ENCODE assay signal across 10 cellular contexts in genomic region chr1:243269461-243269801, GRCh38. TPM values are rescaled to one million over a fixed set of nuclear protein-coding genes. Genes with fewer than 3 reads are reported as not detected.
DNase-seq lines count a peak whose midpoint lies in the region; ATAC-seq, FAIRE-seq and TF ChIP-seq lines count a peak whose summit lies in the region.
"Had no signal": no experiment of that assay in that cellular context is flagged by ENCODE, and none has a peak within 500 bp of the region (broad histone marks: within the 10 kb centered on the region; RNA-seq: fewer than 3 reads in every experiment).

No MANE protein-coding gene starts in this region.

- peaks cover 7% of the 10 kb centered on the region for H3K36me3 Mint-ChIP-seq in astrocyte (ENCODE audit: low read depth, unreplicated experiment)
- H3K36me3 Mint-ChIP-seq in stimulated activated memory B cell treated with anti-CD40 and anti-IgM and Interleukin-4, amounts not matched to agents 10 μg/mL and 1 μg/mL and 100 μg/mL, for 72 hours: peaks cover 15% of the 10 kb centered on the region
- peaks cover 7% of the 10 kb centered on the region for H3K36me3 Mint-ChIP-seq in activated CD4-positive, alpha-beta memory T cell treated with anti-CD3 and anti-CD28 coated beads for 36 hours

- no peak overlapping the region for H3K4me3 Mint-ChIP-seq in astrocyte (ENCODE audit: unreplicated experiment)
- H3K4me3 Mint-ChIP-seq in stimulated activated memory B cell treated with anti-CD40 and anti-IgM and Interleukin-4, amounts not matched to agents 10 μg/mL and 1 μg/mL and 100 μg/mL, for 72 hours: peak overlapping the region; percentile 56
- no peak overlapping the region for H3K4me3 Mint-ChIP-seq in activated CD4-positive, alpha-beta memory T cell treated with anti-CD3 and anti-CD28 coated beads for 36 hours

- H3K27me3 ChIP-seq in astrocyte (ENCODE audit: insufficient read depth, low read length) (no peaks in the 10 kb centered on the region), thyroid gland (no peaks in the 10 kb centered on the region)

- no peaks in the 10 kb centered on the region for H3K9me3 Mint-ChIP-seq in astrocyte (ENCODE audit: unreplicated experiment)
- no peaks in the 10 kb centered on the region for H3K9me3 Mint-ChIP-seq in stimulated activated memory B cell treated with anti-CD40 and anti-IgM and Interleukin-4, amounts not matched to agents 10 μg/mL and 1 μg/mL and 100 μg/mL, for 72 hours
- H3K9me3 Mint-ChIP-seq in activated CD4-positive, alpha-beta memory T cell treated with anti-CD3 and anti-CD28 coated beads for 36 hours: no peaks in the 10 kb centered on the region

- peaks cover 47% of the 10 kb centered on the region for H3K79me2 ChIP-seq in astrocyte (ENCODE audit: insufficient read depth, low read length)
- H3K79me2 ChIP-seq: parathyroid adenoma had no signal

- H3K9me3 ChIP-seq in astrocyte (ENCODE audit: insufficient read depth, low read depth, low read length) (no peaks in the 10 kb centered on the region), thyroid gland (no peaks in the 10 kb centered on the region)

- peak overlapping the region; percentile 58 for H3K4me2 ChIP-seq in astrocyte (ENCODE audit: low read length)

- H3K36me3 ChIP-seq in astrocyte (ENCODE audit: insufficient read depth, low read length): peaks cover under 1% of the 10 kb centered on the region
- peaks cover 0 to 6% of the 10 kb centered on the region in 2 donors for H3K36me3 ChIP-seq in thyroid gland

- 80 to 90% methylated on average over 4 of the region's 4 CpGs for WGBS in thyroid gland, 2 donors

- peaks cover 47% of the 10 kb centered on the region for H3K4me1 Mint-ChIP-seq in astrocyte (ENCODE audit: low read depth, unreplicated experiment)
- H3K4me1 Mint-ChIP-seq in stimulated activated memory B cell treated with anti-CD40 and anti-IgM and Interleukin-4, amounts not matched to agents 10 μg/mL and 1 μg/mL and 100 μg/mL, for 72 hours: peaks cover 39% of the 10 kb centered on the region
- H3K4me1 Mint-ChIP-seq in activated CD4-positive, alpha-beta memory T cell treated with anti-CD3 and anti-CD28 coated beads for 36 hours (ENCODE audit: low read depth): peaks cover 11% of the 10 kb centered on the region

- no peaks in the 10 kb centered on the region for H4K20me1 ChIP-seq in astrocyte (ENCODE audit: insufficient read depth, low read length)

- H3K4me3 ChIP-seq in astrocyte (ENCODE audit: insufficient read depth, low read depth, low read length) (no peak overlapping the region), thyroid gland (replicated peaks in 1 of 3) (no peak overlapping the region)

- H3K4me1 ChIP-seq in astrocyte (ENCODE audit: insufficient read depth, low read length) (peaks cover 65% of the 10 kb centered on the region), thyroid gland (peaks cover 2 to 24% of the 10 kb centered on the region in 2 donors)
- H3K4me1 ChIP-seq: parathyroid adenoma had no signal

- no peak for FAIRE-seq in astrocyte (lab: Jason Lieb, UNC)
- no peak for FAIRE-seq in GM12892 (lab: Jason Lieb, UNC)

- DNase-seq in astrocyte (ENCODE audit: low read depth) (no peak), thyroid gland (no peak), GM12892 (ENCODE audit: insufficient read length) (no peak)
- DNase-seq in activated CD4-positive, alpha-beta memory T cell treated with anti-CD3 and anti-CD28 coated beads for 36 hours: no peak
- DNase-seq: activated CD4-positive, alpha-beta T cell treated with anti-CD3 and anti-CD28 coated beads, Interleukin-2, amount 50 U/mL, for 1 hour; NK-92 treated with Interleukin-12 subunit alpha and Interleukin-12 subunit beta, amount 100 ng/mL, for 24 hours had no signal

- no peaks in the 10 kb centered on the region for H3K27me3 Mint-ChIP-seq in astrocyte (ENCODE audit: low read depth, unreplicated experiment)
- H3K27me3 Mint-ChIP-seq in stimulated activated memory B cell treated with anti-CD40 and anti-IgM and Interleukin-4, amounts not matched to agents 10 μg/mL and 1 μg/mL and 100 μg/mL, for 72 hours: no peaks in the 10 kb centered on the region
- H3K27me3 Mint-ChIP-seq in activated CD4-positive, alpha-beta memory T cell treated with anti-CD3 and anti-CD28 coated beads for 36 hours: no peaks in the 10 kb centered on the region

- H2AFZ ChIP-seq in astrocyte (ENCODE audit: low read depth, low read length): no peak overlapping the region
- H2AFZ ChIP-seq: parathyroid adenoma had no signal

- ATAC-seq in GM19455 (IDR thresholded peaks at IDR 0.05; ENCODE audit: unreplicated experiment) (peak; percentile 59), HG03342 (IDR thresholded peaks at IDR 0.05; ENCODE audit: unreplicated experiment) (peak; percentile 67)
- peak; percentile 73 for ATAC-seq in stimulated activated memory B cell treated with anti-CD40 and anti-IgM and Interleukin-4, amounts not matched to agents 10 μg/mL and 1 μg/mL and 100 μg/mL, for 72 hours

- peak overlapping the region; percentile 76 for H3K9ac ChIP-seq in astrocyte (ENCODE audit: low read length)
- H3K9ac ChIP-seq: parathyroid adenoma had no signal

- intact Hi-C loops in activated CD4-positive, alpha-beta memory T cell treated with anti-CD3 and anti-CD28 coated beads for 36 hours (cut with micrococcal nuclease): no loop called here
- intact Hi-C loops in thyroid gland (cut with DNase I): no loop called here

- H3K27ac ChIP-seq in astrocyte (ENCODE audit: low read depth, low read length) (peak overlapping the region; percentile 91), thyroid gland (no peak overlapping the region)
- H3K27ac ChIP-seq: parathyroid adenoma had no signal

- TF ChIP-seq CTCF in astrocyte (IDR thresholded peaks at IDR 0.05; ENCODE audit: insufficient read depth, low read depth, low read length): no peak
- no peak for TF ChIP-seq CTCF in thyroid gland (IDR thresholded peaks at IDR 0.05)

- POLR2A ChIA-PET in activated CD4-positive, alpha-beta memory T cell treated with anti-CD3 and anti-CD28 coated beads for 36 hours (lab: Charles Lee): no interaction called here

- peak overlapping the region; percentile 75 for H3K27ac Mint-ChIP-seq in astrocyte (ENCODE audit: unreplicated experiment)
- H3K27ac Mint-ChIP-seq in stimulated activated memory B cell treated with anti-CD40 and anti-IgM and Interleukin-4, amounts not matched to agents 10 μg/mL and 1 μg/mL and 100 μg/mL, for 72 hours: peak overlapping the region; percentile 60
- H3K27ac Mint-ChIP-seq in activated CD4-positive, alpha-beta memory T cell treated with anti-CD3 and anti-CD28 coated beads for 36 hours: no peak overlapping the region

- CTCF ChIA-PET in activated CD4-positive, alpha-beta memory T cell treated with anti-CD3 and anti-CD28 coated beads for 36 hours (lab: Charles Lee): no interaction called here

- TF ChIP-seq POLR2A in thyroid gland (IDR thresholded peaks at IDR 0.05): no peak
- TF ChIP-seq POLR2A in GM12892 (IDR thresholded peaks at IDR 0.05; ENCODE audit: low read depth, low read length): no peak

RNA-seq across cellular contexts. Expression of gene SDCCAG8, which starts 13.6 kb away (rescaled TPM):
- total RNA-seq in astrocyte (24.5 and 25.4 TPM in 2 replicates), thyroid gland (100 to 1,000 TPM; 105 to 193 (median 115) TPM)
- 10 to 100 TPM; 20.7 to 23.2 TPM for total RNA-seq in activated CD4-positive, alpha-beta memory T cell treated with anti-CD3 and anti-CD28 coated beads for 36 hours
- 21.1 TPM for polyA plus RNA-seq in GM12892 (2012; ENCODE audit: missing spikeins)

RNA-seq across cellular contexts. Expression of gene CEP170, which starts 14.3 kb away (rescaled TPM):
- total RNA-seq in astrocyte (149 and 164 TPM in 2 replicates), thyroid gland (10 to 100 TPM; 62.8 to 93.8 (median 75.3) TPM)
- 10 to 100 TPM; 44.2 to 51.5 TPM for total RNA-seq in activated CD4-positive, alpha-beta memory T cell treated with anti-CD3 and anti-CD28 coated beads for 36 hours
- polyA plus RNA-seq in GM12892 (2012; ENCODE audit: missing spikeins): 33.4 TPM
